In genomic region chr22:38314140-38314991, GRCh38 we compare ENCODE assay signal across 8 cellular contexts. TPM values are rescaled to one million over a fixed set of nuclear protein-coding genes. Genes with fewer than 3 reads are reported as not detected.
A peak's percentile ranks its signal among the peaks of the same experiment; 100 is the strongest.
DNase-seq lines count a peak whose midpoint lies in the region; ATAC-seq and TF ChIP-seq lines count a peak whose summit lies in the region.

No MANE protein-coding gene starts in this region.

- peaks cover 53% of the 10 kb centered on the region for H3K4me1 Mint-ChIP-seq in activated T-cell treated with anti-CD3 and anti-CD28 coated beads, Interleukin-2, amount 50 U/mL, for 4 hours (ENCODE audit: low read depth)
- H3K4me1 Mint-ChIP-seq in type B pancreatic cell (ENCODE audit: unreplicated experiment), result peaks cover 47% of the 10 kb centered on the region

- intact Hi-C loops in right lobe of liver (cut with DNase I), result no loop called here

- no peak for DNase-seq in activated T-cell treated with anti-CD3 and anti-CD28 coated beads, Interleukin-2, amount 50 U/mL, for 4 hours
- no peak for DNase-seq in activated T-cell treated with anti-CD3 and anti-CD28 coated beads, Interleukin-2, amount 50 U/mL, for 48 hours
- DNase-seq in astrocyte of the cerebellum (ENCODE audit: low read depth) (no peak), right lobe of liver (no peak), type B pancreatic cell (ENCODE audit: extremely low spot score, unreplicated experiment) (no peak), ureter (ENCODE audit: low spot score) (no peak), OCI-M1 (lab: John Stamatoyannopoulos, UW) (no peak)

- H3K9me3 Mint-ChIP-seq in activated T-cell treated with anti-CD3 and anti-CD28 coated beads, Interleukin-2, amount 50 U/mL, for 4 hours, result no peaks in the 10 kb centered on the region
- H3K9me3 Mint-ChIP-seq in type B pancreatic cell, result no peaks in the 10 kb centered on the region

- H3K4me1 ChIP-seq in right lobe of liver, result peaks cover 0 to 25% (median 11%) of the 10 kb centered on the region in 4 donors

- no peaks in the 10 kb centered on the region for H3K36me3 ChIP-seq in right lobe of liver

- H3K27ac ChIP-seq in right lobe of liver, result peak overlapping the region; percentile 86 to 95 (median 89)

- H3K36me3 Mint-ChIP-seq in activated T-cell treated with anti-CD3 and anti-CD28 coated beads, Interleukin-2, amount 50 U/mL, for 4 hours (ENCODE audit: insufficient read depth), result peaks cover 5% of the 10 kb centered on the region
- H3K36me3 Mint-ChIP-seq in type B pancreatic cell, result peaks cover 3% of the 10 kb centered on the region

- peak overlapping the region; percentile 88 for H3K4me3 Mint-ChIP-seq in activated T-cell treated with anti-CD3 and anti-CD28 coated beads, Interleukin-2, amount 50 U/mL, for 4 hours
- H3K4me3 Mint-ChIP-seq in type B pancreatic cell, result peak overlapping the region; percentile 96

- no peaks in the 10 kb centered on the region for H3K27me3 ChIP-seq in right lobe of liver

- H3K4me3 ChIP-seq in astrocyte of the cerebellum (ENCODE audit: low read depth, low read length) (peak overlapping the region; percentile 63), right lobe of liver (no peak overlapping the region)

- 70% methylated on average over 11 of the region's 19 CpGs for WGBS in right lobe of liver (ENCODE audit: insufficient coverage, low coverage, low lambda C conversion rate, missing lambda C conversion rate)

- TF ChIP-seq POLR2A in right lobe of liver (IDR thresholded peaks at IDR 0.05), result no peak

- TF ChIP-seq CTCF in astrocyte of the cerebellum (IDR thresholded peaks at IDR 0.05; ENCODE audit: low read depth, low read length, missing control alignments), result no peak
- TF ChIP-seq CTCF in right lobe of liver (IDR thresholded peaks at IDR 0.05), result no peak
- TF ChIP-seq CTCF in type B pancreatic cell (conservative IDR thresholded peaks at IDR 0.05), result no peak

- H3K9me3 ChIP-seq in right lobe of liver, result no peaks in the 10 kb centered on the region

- H3K27ac Mint-ChIP-seq in type B pancreatic cell, result peak overlapping the region; percentile 98

- no peak for ATAC-seq in activated T-cell treated with anti-CD3 and anti-CD28 coated beads, Interleukin-2, amount 50 U/mL, for 4 hours
- ATAC-seq in right lobe of liver, result no peak
- no peak for ATAC-seq in GM21528 (IDR thresholded peaks at IDR 0.05; ENCODE audit: low FRiP score, unreplicated experiment)

- in situ Hi-C loops in astrocyte of the cerebellum (cut with HindIII; ENCODE audit: low sequenced_read_pairs), result no loop called here

- no peaks in the 10 kb centered on the region for H3K27me3 Mint-ChIP-seq in activated T-cell treated with anti-CD3 and anti-CD28 coated beads, Interleukin-2, amount 50 U/mL, for 4 hours (ENCODE audit: low read depth)
- H3K27me3 Mint-ChIP-seq in type B pancreatic cell, result no peaks in the 10 kb centered on the region

RNA-seq across cellular contexts. Expression of gene CSNK1E, which starts 2.9 kb away (rescaled TPM):
- 10 to 100 TPM; 86.9 to 94.6 (median 91.7) TPM for total RNA-seq in activated T-cell treated with anti-CD3 and anti-CD28 coated beads, Interleukin-2, amount 50 U/mL, for 4 hours
- 10 to 100 TPM; 19.9 to 41.8 (median 27.4) TPM for total RNA-seq in right lobe of liver
- total RNA-seq in type B pancreatic cell (ENCODE audit: low replicate concordance), result 199 and 219 TPM in 2 replicates
- 173 TPM for total RNA-seq in ureter

RNA-seq across cellular contexts. Expression of gene TMEM184B, which starts 41.6 kb away (rescaled TPM):
- total RNA-seq in activated T-cell treated with anti-CD3 and anti-CD28 coated beads, Interleukin-2, amount 50 U/mL, for 4 hours, result 10 to 100 TPM; 26.5 to 33.5 (median 27.8) TPM
- total RNA-seq in right lobe of liver, result 10 to 100 TPM in 5 of 6 experiments, 1 to 10 TPM in 1; 7.9 to 42.6 (median 16.9) TPM
- total RNA-seq in type B pancreatic cell (ENCODE audit: low replicate concordance), result 66.7 and 83.3 TPM in 2 replicates
- total RNA-seq in ureter, result 77.7 TPM
